Comparison of ENCODE assay signal across 9 cellular contexts in genomic region chr2:46850742-46851141, GRCh38.
DNase-seq lines count a peak whose midpoint lies in the region; ATAC-seq and TF ChIP-seq lines count a peak whose summit lies in the region.
"Had no signal": no experiment of that assay in that cellular context is flagged by ENCODE, and none has a peak within 500 bp of the region (broad histone marks: within the 10 kb centered on the region; RNA-seq: fewer than 3 reads in every experiment).

No MANE protein-coding gene starts in this region.

- no peak overlapping the region for H3K4me3 Mint-ChIP-seq in activated naive CD4-positive, alpha-beta T cell treated with anti-CD3 and anti-CD28 coated beads, Interleukin-2, amount 10 ng/mL, durations not matched to agents 7 days and 5 days
- H3K4me3 Mint-ChIP-seq: activated naive CD8-positive, alpha-beta T cell had no signal

- H3K4me1 ChIP-seq in left lung (peaks cover 48 to 61% of the 10 kb centered on the region in 2 donors), testis (peaks cover 60% of the 10 kb centered on the region)

- 45 to 57% methylated on average over 3 of the region's 3 CpGs for WGBS in testis, 2 donors

- no peak; the same call in 1 of the 2 replicates for TF ChIP-seq RAD21 in Ishikawa (IDR thresholded peaks at IDR 0.05; ENCODE audit: low read depth)

- H3K27me3 ChIP-seq in left lung: no peaks in the 10 kb centered on the region
- H3K27me3 ChIP-seq in testis: no peaks in the 10 kb centered on the region

- no peaks in the 10 kb centered on the region for H3K4me1 Mint-ChIP-seq in activated naive CD4-positive, alpha-beta T cell treated with anti-CD3 and anti-CD28 coated beads, Interleukin-2, amount 10 ng/mL, durations not matched to agents 7 days and 5 days

- peaks cover 36% of the 10 kb centered on the region for H3K27me3 Mint-ChIP-seq in activated naive CD4-positive, alpha-beta T cell treated with anti-CD3 and anti-CD28 coated beads, Interleukin-2, amount 10 ng/mL, durations not matched to agents 7 days and 5 days

- H3K36me3 ChIP-seq in left lung: no peaks in the 10 kb centered on the region
- H3K36me3 ChIP-seq in testis (ENCODE audit: low read depth, missing control alignments): no peaks in the 10 kb centered on the region

- ATAC-seq in left lung (peak; percentile 3), HG03342 (IDR thresholded peaks at IDR 0.05; ENCODE audit: unreplicated experiment) (no peak)

- H3K9me3 Mint-ChIP-seq in activated naive CD4-positive, alpha-beta T cell treated with anti-CD3 and anti-CD28 coated beads, Interleukin-2, amount 10 ng/mL, durations not matched to agents 7 days and 5 days: no peaks in the 10 kb centered on the region

- CTCF ChIA-PET in activated naive CD4-positive, alpha-beta T cell treated with anti-CD3 and anti-CD28 coated beads, Interleukin-2, amount 10 ng/mL, durations not matched to agents 7 days and 5 days (lab: Charles Lee): no interaction called here

- DNase-seq in choroid plexus epithelial cell (ENCODE audit: low read depth) (peak; percentile 88), left lung (no peak), testis (peak; percentile 55), T1000 (lab: John Stamatoyannopoulos, UW) (no peak), Ammon's horn (ENCODE audit: low spot score) (no peak)
- DNase-seq in activated naive CD4-positive, alpha-beta T cell treated with anti-CD3 and anti-CD28 coated beads, Interleukin-2, amount 10 ng/mL, durations not matched to agents 7 days and 5 days: no peak

- H3K27ac Mint-ChIP-seq in activated naive CD4-positive, alpha-beta T cell treated with anti-CD3 and anti-CD28 coated beads, Interleukin-2, amount 10 ng/mL, durations not matched to agents 7 days and 5 days: no peak overlapping the region
- H3K27ac Mint-ChIP-seq: activated naive CD8-positive, alpha-beta T cell had no signal

- peak; percentile 71; the same call in 1 of the 2 replicates for TF ChIP-seq EP300 in Ishikawa (IDR thresholded peaks at IDR 0.05; ENCODE audit: borderline replicate concordance)

- H3K4me3 ChIP-seq in choroid plexus epithelial cell (ENCODE audit: low read depth, low read length) (no peak overlapping the region), left lung (no peak overlapping the region), testis (no peak overlapping the region)

- TF ChIP-seq POLR2A in testis (IDR thresholded peaks at IDR 0.05): no peak

- intact Hi-C loops in left lung (cut with DNase I): no loop called here
- intact Hi-C loops in testis (cut with DNase I; ENCODE audit: low total_unique reads): no loop called here

- no peaks in the 10 kb centered on the region for H3K36me3 Mint-ChIP-seq in activated naive CD4-positive, alpha-beta T cell treated with anti-CD3 and anti-CD28 coated beads, Interleukin-2, amount 10 ng/mL, durations not matched to agents 7 days and 5 days
- H3K36me3 Mint-ChIP-seq: activated naive CD8-positive, alpha-beta T cell had no signal

- H3K27ac ChIP-seq in left lung (peak overlapping the region; percentile 30 to 90), testis (peak overlapping the region; percentile 51 to 89)

- H3K9me3 ChIP-seq in left lung: no peaks in the 10 kb centered on the region
- H3K9me3 ChIP-seq in testis: no peaks in the 10 kb centered on the region

- TF ChIP-seq CTCF in choroid plexus epithelial cell (conservative IDR thresholded peaks at IDR 0.05; ENCODE audit: low read depth, low read length) (no peak), left lung (IDR thresholded peaks at IDR 0.05) (no peak), testis (IDR thresholded peaks at IDR 0.05) (no peak)

TF ChIP-seq in Ishikawa, 13 proteins besides CTCF, POLR2A, EP300 and RAD21:
- no peak for TF ChIP-seq TAF1 (IDR thresholded peaks at IDR 0.05; ENCODE audit: low read depth)
- TF ChIP-seq REST (IDR thresholded peaks at IDR 0.05; ENCODE audit: low read depth): no peak
- no peak for TF ChIP-seq FOXM1 (IDR thresholded peaks at IDR 0.05; ENCODE audit: borderline replicate concordance, low read depth)
- TF ChIP-seq EGR1 (IDR thresholded peaks at IDR 0.05): no peak
- TF ChIP-seq USF1 (IDR thresholded peaks at IDR 0.05): no peak
- TF ChIP-seq NFIC (IDR thresholded peaks at IDR 0.05): peak; percentile 78
- no peak for TF ChIP-seq ZBTB7A (IDR thresholded peaks at IDR 0.05; ENCODE audit: low read depth)
- TF ChIP-seq MAX (IDR thresholded peaks at IDR 0.05): no peak; the same call in 1 of the 2 replicates
- 0 out of 2 replicates have a peak, but pooled peaks have one; percentile 20 for TF ChIP-seq YY1 (IDR thresholded peaks at IDR 0.05; ENCODE audit: low read depth)
- no peak for TF ChIP-seq CEBPB (IDR thresholded peaks at IDR 0.05)
- TF ChIP-seq TCF12 (IDR thresholded peaks at IDR 0.05; ENCODE audit: low read depth): peak; percentile 78
- TF ChIP-seq TEAD4 (IDR thresholded peaks at IDR 0.05): 0 out of 2 replicates have a peak, but pooled peaks have one; percentile 41
- no peak for TF ChIP-seq CREB1 (IDR thresholded peaks at IDR 0.05; ENCODE audit: low read depth)

Comparison
In these comparisons a context has a peak if more than half of its experiments do, and no peak if none do; other contexts are left out.
1. DNase-seq: peak in choroid plexus epithelial cell (single experiment) and testis (single experiment); none in left lung (0 of 2), T1000 (single experiment), activated naive CD4-positive, alpha-beta T cell treated with anti-CD3 and anti-CD28 coated beads, Interleukin-2, amount 10 ng/mL, durations not matched to agents 7 days and 5 days (single experiment) and Ammon's horn (single experiment).